Comparison of ENCODE assay signal across 1 cellular context in the genomic region with DNA sequence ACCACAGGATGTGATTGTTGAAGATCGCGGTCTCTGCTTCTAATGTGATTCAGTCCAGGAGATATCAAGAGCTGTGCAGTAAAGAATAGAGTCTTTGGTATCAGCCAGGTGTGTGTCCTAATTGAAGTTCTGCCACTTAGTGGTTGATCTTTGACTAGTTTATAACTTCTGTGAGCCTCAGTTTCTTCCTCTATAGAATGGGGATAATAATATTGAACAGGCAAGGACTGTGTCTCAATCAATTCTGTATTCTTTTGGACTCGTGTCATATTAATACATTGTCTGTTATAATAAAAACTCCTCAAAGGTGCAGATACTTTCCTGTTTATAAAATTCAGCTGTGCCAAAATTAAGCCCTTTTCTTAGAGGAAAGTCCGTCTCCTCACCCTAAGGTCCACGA.
A peak's percentile ranks its signal among the peaks of the same experiment; 100 is the strongest.
TF ChIP-seq lines count a peak whose summit lies in the region.

No MANE protein-coding gene starts in this region.

TF ChIP-seq in K562, 482 proteins besides CTCF, POLR2A, EP300 and RAD21:
- TF ChIP-seq PYGO2 (tag; IDR thresholded peaks at IDR 0.05) (no peak), SPI1 (IDR thresholded peaks at IDR 0.05; ENCODE audit: borderline replicate concordance, low read depth, low read length) (no peak), FOXK1 (CRISPR knock-in tag; IDR thresholded peaks at IDR 0.05; ENCODE audit: borderline replicate concordance) (no peak), RBM25 (IDR thresholded peaks at IDR 0.05; ENCODE audit: low read depth, low read length, severe bottlenecking) (peak; percentile 85), ARHGAP35 (IDR thresholded peaks at IDR 0.05; ENCODE audit: partially characterized antibody) (no peak), SRSF7 (optimal IDR thresholded peaks at IDR 0.05; ENCODE audit: low read depth, low read length) (no peak), PML (IDR thresholded peaks at IDR 0.05; ENCODE audit: low read length) (no peak), GTF2A2 (tag; IDR thresholded peaks at IDR 0.05) (no peak), BCOR (IDR thresholded peaks at IDR 0.05) (0 out of 2 replicates have a peak, but pooled peaks have one; percentile 15), PRMT5 (CRISPR knock-in tag; IDR thresholded peaks at IDR 0.05) (no peak)
